In genomic region chr14:74064883-74065282, GRCh38 we compare ENCODE assay signal across 18 cellular contexts.
"Had no signal": no experiment of that assay in that cellular context is flagged by ENCODE, and none has a peak within 500 bp of the region (broad histone marks: within the 10 kb centered on the region; RNA-seq: fewer than 3 reads in every experiment).

No MANE protein-coding gene starts in this region.

- H3K9me3 ChIP-seq: colonic mucosa, esophagus squamous epithelium, heart left ventricle, tibial nerve had no signal

- H3K4me1 Mint-ChIP-seq: activated naive CD4-positive, alpha-beta T cell treated with anti-CD3 and anti-CD28 coated beads, Interleukin-2, amount 10 ng/mL, durations not matched to agents 7 days and 5 days; immature natural killer cell; nephron progenitor cell had no signal

- H3K27me3 ChIP-seq: colonic mucosa, esophagus squamous epithelium, heart left ventricle, tibial nerve had no signal

- H3K4me1 ChIP-seq: colonic mucosa, esophagus squamous epithelium, tibial nerve had no signal

- H3K4me3 Mint-ChIP-seq: activated naive CD4-positive, alpha-beta T cell treated with anti-CD3 and anti-CD28 coated beads, Interleukin-2, amount 10 ng/mL, durations not matched to agents 7 days and 5 days; immature natural killer cell; nephron progenitor cell had no signal

- H3K27ac ChIP-seq: colonic mucosa, esophagus squamous epithelium, skin epidermis, tibial nerve had no signal

- H3K27ac Mint-ChIP-seq: activated naive CD4-positive, alpha-beta T cell treated with anti-CD3 and anti-CD28 coated beads, Interleukin-2, amount 10 ng/mL, durations not matched to agents 7 days and 5 days; nephron progenitor cell had no signal

- H3K4me3 ChIP-seq: colonic mucosa, esophagus squamous epithelium, heart left ventricle, skin epidermis, tibial nerve had no signal

- ATAC-seq: heart left ventricle had no signal

- H3K27me3 Mint-ChIP-seq: activated naive CD4-positive, alpha-beta T cell treated with anti-CD3 and anti-CD28 coated beads, Interleukin-2, amount 10 ng/mL, durations not matched to agents 7 days and 5 days had no signal

- H3K9me3 Mint-ChIP-seq: activated naive CD4-positive, alpha-beta T cell treated with anti-CD3 and anti-CD28 coated beads, Interleukin-2, amount 10 ng/mL, durations not matched to agents 7 days and 5 days; immature natural killer cell; nephron progenitor cell had no signal

- H3K36me3 ChIP-seq: colonic mucosa had no signal

- DNase-seq: activated CD4-positive, alpha-beta T cell treated with anti-CD3 and anti-CD28 coated beads, Interleukin-2, amount 50 U/mL, for 1 hour; activated CD4-positive, CD25-positive, alpha-beta regulatory T cell; activated CD8-positive, alpha-beta memory T cell treated with anti-CD3 and anti-CD28 coated beads for 24 hours; activated naive CD4-positive, alpha-beta T cell treated with anti-CD3 and anti-CD28 coated beads, Interleukin-2, amount 10 ng/mL, durations not matched to agents 7 days and 5 days; caudate nucleus; colonic mucosa; esophagus squamous epithelium; heart left ventricle; immature natural killer cell; nephron progenitor cell; occipital lobe; stimulated activated CD4-positive, alpha-beta T cell treated with anti-CD3 and anti-CD28 coated beads, Interleukin-15, amount 100 ng/mL, for 24 hours; stimulated activated CD4-positive, alpha-beta T cell treated with anti-CD3 and anti-CD28 coated beads, Interleukin-4, amount 100 ng/mL, for 1 hour; stimulated activated naive CD4-positive, alpha-beta T cell; substantia nigra; SW 1271 had no signal
